Comparison of ENCODE assay signal across 8 cellular contexts in genomic region chr6:131250121-131250520, GRCh38.
DNase-seq lines count a peak whose midpoint lies in the region; ATAC-seq, FAIRE-seq and TF ChIP-seq lines count a peak whose summit lies in the region.

No MANE protein-coding gene starts in this region.

- no peaks in the 10 kb centered on the region for H3K9me3 ChIP-seq in pancreas

- ATAC-seq in GM19351 (IDR thresholded peaks at IDR 0.05; ENCODE audit: unreplicated experiment) (peak; percentile 78), left ventricle myocardium superior (peak; percentile 98), pancreas (peak; percentile 89 to 97 (median 94))

- no peaks in the 10 kb centered on the region for H3K27me3 ChIP-seq in pancreas

- 3 to 4% methylated on average over 9 of the region's 9 CpGs for WGBS in pancreas, 2 donors

- H3K4me3 ChIP-seq in pancreas, result peak overlapping the region; percentile 2 to 47 (median 30)

- H3K27ac ChIP-seq in pancreas, result peak overlapping the region in 3 of 4 donors; percentile 10 to 67 (median 61)

- peak; percentile 92 for DNase-seq in Ammon's horn (ENCODE audit: low spot score)
- peak; percentile 44 for DNase-seq in HT1080 (ENCODE audit: low read depth)
- DNase-seq in amniotic epithelial cell (ENCODE audit: low read depth), result peak; percentile 57
- peak; percentile 62 for DNase-seq in left ventricle myocardium superior
- peak; percentile 39 to 70 (median 61) for DNase-seq in pancreas
- DNase-seq in SW 1271 (lab: John Stamatoyannopoulos, UW), result no peak
- DNase-seq in OCI-M2 (lab: John Stamatoyannopoulos, UW; ENCODE audit: unreplicated experiment), result no peak

- H3K36me3 ChIP-seq in pancreas, result no peaks in the 10 kb centered on the region

- no peak for TF ChIP-seq CTCF in pancreas (IDR thresholded peaks at IDR 0.05)

- H3K4me1 ChIP-seq in pancreas, result peaks cover 0 to 7% (median 5%) of the 10 kb centered on the region in 3 donors

- no peak for FAIRE-seq in pancreas (lab: Jason Lieb, UNC)

- intact Hi-C loops in left ventricle myocardium superior (cut with micrococcal nuclease), result no loop called here
- intact Hi-C loops in pancreas (cut with DNase I), result no loop called here

Comparison
In these comparisons a context has a peak if more than half of its experiments do, and no peak if none do; other contexts are left out.
1. DNase-seq: peak in Ammon's horn (single experiment), HT1080 (single experiment), amniotic epithelial cell (single experiment), left ventricle myocardium superior (single experiment) and pancreas (6 of 6); none in SW 1271 (0 of 2) and OCI-M2 (single experiment).
2. Peak in every context shown above with its lines, with median percentiles within 50 percentile points of each other: ATAC-seq.